ENCODE assay signal across 18 cellular contexts in the genomic region with DNA sequence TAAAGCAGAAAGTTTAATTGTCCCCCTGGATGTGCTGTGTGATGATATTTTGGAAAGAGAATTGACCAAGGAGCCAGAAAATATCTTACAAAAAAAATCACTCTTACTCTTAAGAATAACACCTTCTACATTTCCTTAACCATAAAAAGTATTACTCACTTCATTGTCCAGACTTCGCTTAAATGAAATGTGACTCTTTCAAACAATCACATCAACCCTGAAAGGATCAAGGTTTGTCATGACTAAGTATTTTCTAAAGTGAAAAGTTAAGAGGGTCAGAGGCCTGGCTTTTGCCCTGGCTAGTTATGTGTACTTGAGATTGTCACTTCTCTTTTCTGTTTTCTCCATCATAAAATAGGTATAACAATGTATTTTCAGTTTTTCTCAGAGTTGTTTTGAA. TPM values are rescaled to one million over a fixed set of nuclear protein-coding genes. Genes with fewer than 3 reads are reported as not detected.
DNase-seq lines count a peak whose midpoint lies in the region; ATAC-seq, FAIRE-seq and TF ChIP-seq lines count a peak whose summit lies in the region.
"Had no signal": no experiment of that assay in that cellular context is flagged by ENCODE, and none has a peak within 500 bp of the region (broad histone marks: within the 10 kb centered on the region; RNA-seq: fewer than 3 reads in every experiment).

No MANE protein-coding gene starts in this region.

- H3K9me3 ChIP-seq in PC-3 (ENCODE audit: low read length) (no peaks in the 10 kb centered on the region), pancreas (no peaks in the 10 kb centered on the region)
- H3K9me3 ChIP-seq: Caco-2 had no signal

- no peaks in the 10 kb centered on the region for H3K4me1 Mint-ChIP-seq in activated CD4-positive, alpha-beta T cell treated with anti-CD3 and anti-CD28 coated beads for 36 hours
- H3K4me1 Mint-ChIP-seq: CD8-positive, alpha-beta memory T cell; GM23338 had no signal

- H3K27me3 ChIP-seq in PC-3 (ENCODE audit: low read length) = no peaks in the 10 kb centered on the region
- H3K27me3 ChIP-seq in pancreas = peaks cover 0 to 10% (median 4%) of the 10 kb centered on the region in 4 donors

- in situ Hi-C loops in ACHN (cut with HindIII; ENCODE audit: low pct_ligation_motif_present, low pct_unique_long_range_greater_than_20kb, low sequenced_read_pairs) = no loop called here

- H3K4me3 ChIP-seq in PC-3 (ENCODE audit: low read length) = no peak overlapping the region
- no peak overlapping the region for H3K4me3 ChIP-seq in pancreas
- H3K4me3 ChIP-seq: BLaER1, GM23338 had no signal

- no TSS peak for BruUV-seq in PC-3 (replicated peaks; lab: Mats Ljungman, UMichigan)

- H3K9ac ChIP-seq in PC-3 (ENCODE audit: low read length) = no peak overlapping the region
- H3K9ac ChIP-seq: BLaER1 had no signal

- no peak overlapping the region for H3K4me2 ChIP-seq in PC-3 (ENCODE audit: low read length)
- H3K4me2 ChIP-seq: BLaER1, GM23338 had no signal

- H3K36me3 ChIP-seq in PC-3 (ENCODE audit: low read depth, low read length) (no peaks in the 10 kb centered on the region), pancreas (no peaks in the 10 kb centered on the region)
- H3K36me3 ChIP-seq: BLaER1 had no signal

- peak; percentile 29 for FAIRE-seq in pancreas (lab: Jason Lieb, UNC)
- FAIRE-seq: A204.1, GM12892 had no signal

- WGBS in pancreas, 2 donors = 76 to 93% methylated on average over 1 of the region's 1 CpG

- ATAC-seq in PC-3 (no peak; the same call in 1 of the 2 replicates), pancreas (no peak)
- ATAC-seq in activated CD4-positive, alpha-beta T cell treated with anti-CD3 and anti-CD28 coated beads for 36 hours = no peak
- ATAC-seq: GM23338 had no signal

- TF ChIP-seq CTCF in PC-3 (conservative IDR thresholded peaks at IDR 0.05; ENCODE audit: low read depth, low read length) (no peak), pancreas (IDR thresholded peaks at IDR 0.05) (no peak)

- H3K27me3 Mint-ChIP-seq in activated CD4-positive, alpha-beta T cell treated with anti-CD3 and anti-CD28 coated beads for 36 hours = no peaks in the 10 kb centered on the region

- POLR2A ChIA-PET in PC-3 (lab: Charles Lee; ENCODE audit: unreplicated experiment) = no interaction called here
- POLR2A ChIA-PET in activated CD4-positive, alpha-beta T cell treated with anti-CD3 and anti-CD28 coated beads for 36 hours (lab: Charles Lee) = no interaction called here

- intact Hi-C loops in PC-3 (cut with micrococcal nuclease) (no loop called here), pancreas (cut with DNase I) (no loop called here)
- intact Hi-C loops in activated CD4-positive, alpha-beta T cell treated with anti-CD3 and anti-CD28 coated beads for 36 hours (cut with DNase I, micrococcal nuclease) = no loop called here

- CTCF ChIA-PET in PC-3 (lab: Charles Lee) = no interaction called here
- CTCF ChIA-PET in activated CD4-positive, alpha-beta T cell treated with anti-CD3 and anti-CD28 coated beads for 36 hours (lab: Charles Lee) = no interaction called here

- H3F3A ChIP-seq in PC-3 (ENCODE audit: low read length, unreplicated experiment) = no peaks in the 10 kb centered on the region

- no peaks in the 10 kb centered on the region for H3K36me3 Mint-ChIP-seq in activated CD4-positive, alpha-beta T cell treated with anti-CD3 and anti-CD28 coated beads for 36 hours (ENCODE audit: low read depth)
- H3K36me3 Mint-ChIP-seq: CD8-positive, alpha-beta memory T cell had no signal

- no peak overlapping the region for H3K27ac Mint-ChIP-seq in activated CD4-positive, alpha-beta T cell treated with anti-CD3 and anti-CD28 coated beads for 36 hours
- H3K27ac Mint-ChIP-seq: CD8-positive, alpha-beta memory T cell; GM23338 had no signal

- H3K4me1 ChIP-seq in PC-3 (ENCODE audit: insufficient read depth, low read length) = no peaks in the 10 kb centered on the region; the same call in 1 of the 2 replicates
- no peaks in the 10 kb centered on the region for H3K4me1 ChIP-seq in pancreas
- H3K4me1 ChIP-seq: Caco-2 had no signal

- DNase-seq in PC-3 (peak; percentile 11), dermis blood vessel endothelial cell (peak; percentile 16), pancreas (no peak), AML-193 (lab: John Stamatoyannopoulos, UW) (no peak), NCI-H146 (lab: John Stamatoyannopoulos, UW) (no peak), ACHN (no peak)
- no peak for DNase-seq in activated CD4-positive, alpha-beta T cell treated with anti-CD3 and anti-CD28 coated beads for 36 hours
- DNase-seq: Caco-2; CD8-positive, alpha-beta memory T cell; DND-41; GDM1; H7; IMR-90 had no signal

- no peaks in the 10 kb centered on the region for H3K9me2 ChIP-seq in PC-3 (replicated peaks; ENCODE audit: low read length)

- no peak overlapping the region for H3K4me3 Mint-ChIP-seq in activated CD4-positive, alpha-beta T cell treated with anti-CD3 and anti-CD28 coated beads for 36 hours
- H3K4me3 Mint-ChIP-seq: CD8-positive, alpha-beta memory T cell; GM23338 had no signal

- no peak overlapping the region for H2AFZ ChIP-seq in PC-3 (ENCODE audit: low read length)
- H2AFZ ChIP-seq: GM23338 had no signal

- no peaks in the 10 kb centered on the region for H3K9me3 Mint-ChIP-seq in activated CD4-positive, alpha-beta T cell treated with anti-CD3 and anti-CD28 coated beads for 36 hours (ENCODE audit: low read depth)
- H3K9me3 Mint-ChIP-seq: CD8-positive, alpha-beta memory T cell; GM23338 had no signal

- no peaks in the 10 kb centered on the region for H4K20me1 ChIP-seq in PC-3 (ENCODE audit: low read length)
- H4K20me1 ChIP-seq: BLaER1 had no signal

- no peaks in the 10 kb centered on the region for H3K79me2 ChIP-seq in PC-3 (ENCODE audit: low read length)

- H3K27ac ChIP-seq in PC-3 (ENCODE audit: low read length) (no peak overlapping the region), pancreas (no peak overlapping the region)
- H3K27ac ChIP-seq: BLaER1 had no signal

RNA-seq across cellular contexts. Expression of a gene that starts 49.0 kb away (rescaled TPM):
- not detected in 2 replicates for total RNA-seq in PC-3 (2014; rRNA removed)
- total RNA-seq in dermis blood vessel endothelial cell = not detected in 2 replicates
- total RNA-seq in pancreas = under 1 TPM in 4 of 6 donors, not detected in 2; 0.06 to 0.28 (median 0.08) TPM
- polyA plus RNA-seq in pancreas = under 1 TPM in 1 of 2 donors, not detected in 1; 0.02 TPM
- under 1 TPM; 0.19 to 0.21 TPM for total RNA-seq in activated CD4-positive, alpha-beta T cell treated with anti-CD3 and anti-CD28 coated beads for 36 hours
- total RNA-seq: HT-29, IMR-90 had no signal
- polyA plus RNA-seq: CD8-positive, alpha-beta memory T cell; IMR-90 had no signal

Comparison
In these comparisons a context has a peak if more than half of its experiments do, and no peak if none do; other contexts are left out.
1. DNase-seq: peak in PC-3 (single experiment) and dermis blood vessel endothelial cell (single experiment); none in pancreas (0 of 6), AML-193 (0 of 2), NCI-H146 (single experiment), activated CD4-positive, alpha-beta T cell treated with anti-CD3 and anti-CD28 coated beads for 36 hours (single experiment) and ACHN (single experiment).